Comparison of ENCODE assay signal across 8 cellular contexts in genomic region chr7:42237891-42238531, GRCh38. TPM values are rescaled to one million over a fixed set of nuclear protein-coding genes. Genes with fewer than 3 reads are reported as not detected.
DNase-seq lines count a peak whose midpoint lies in the region; ATAC-seq, FAIRE-seq and TF ChIP-seq lines count a peak whose summit lies in the region.

No MANE protein-coding gene starts in this region.

- peak overlapping the region; percentile 67 for H3K9ac ChIP-seq in IMR-90 (ENCODE audit: low read depth, low read length)

- peak overlapping the region; percentile 65; the same call in 1 of the 2 replicates for H3K14ac ChIP-seq in IMR-90 (replicated peaks; ENCODE audit: low read depth, low read length)

- H3K4me3 ChIP-seq in IMR-90 (ENCODE audit: insufficient read depth, low read depth, low read length) (peak overlapping the region; percentile 55), small intestine (ENCODE audit: low read depth in 1 of 2, low read length in 2 of 2) (peak overlapping the region; percentile 36 to 64)

- ATAC-seq in IMR-90 (ENCODE audit: low read depth) (peak; percentile 43), GM18907 (IDR thresholded peaks at IDR 0.05; ENCODE audit: unreplicated experiment) (no peak)

- no TSS peak for BruUV-seq in IMR-90 (replicated peaks; lab: Mats Ljungman, UMichigan)

- H3K27me3 Mint-ChIP-seq in CD14-positive monocyte (ENCODE audit: low read depth in 3 of 3) (peaks cover 70 to 84% (median 74%) of the 10 kb centered on the region in 3 donors), immature natural killer cell (ENCODE audit: low read depth in 3 of 3) (peaks cover 18 to 22% (median 20%) of the 10 kb centered on the region in 3 donors)

- intact Hi-C loops in CD14-positive monocyte (cut with micrococcal nuclease) (no loop called here), IMR-90 (cut with micrococcal nuclease) (loop anchor here (2.0 to 5.0 kb wide), 5 partner anchors 86 to 594 kb away; no protein-coding TSS in a partner anchor)

- H3K4me1 Mint-ChIP-seq in CD14-positive monocyte: peaks cover 15% of the 10 kb centered on the region
- peaks cover 16 to 21% of the 10 kb centered on the region in 2 donors for H3K4me1 Mint-ChIP-seq in immature natural killer cell

- H3K9me3 Mint-ChIP-seq in CD14-positive monocyte: peaks cover 0 to 14% (median 6%) of the 10 kb centered on the region in 7 donors
- H3K9me3 Mint-ChIP-seq in immature natural killer cell: no peaks in the 10 kb centered on the region

- peak overlapping the region; percentile 42 for H2BK5ac ChIP-seq in IMR-90 (ENCODE audit: low read depth, low read length, poor library complexity, severe bottlenecking)

- H3K36me3 Mint-ChIP-seq in CD14-positive monocyte: peaks cover 0 to 4% of the 10 kb centered on the region in 2 donors
- no peaks in the 10 kb centered on the region for H3K36me3 Mint-ChIP-seq in immature natural killer cell

- in situ Hi-C loops in IMR-90 (cut with MboI; ENCODE audit: low sequenced_read_pairs): loop anchor here (25.0 kb wide), 1 partner anchor 251 kb away; no protein-coding TSS in a partner anchor
- in situ Hi-C loops in T47D (cut with HindIII; ENCODE audit: low pct_unique_long_range_greater_than_20kb, low sequenced_read_pairs): no loop called here

- peak overlapping the region; percentile 13; the same call in 1 of the 2 replicates for H2BK20ac ChIP-seq in IMR-90 (ENCODE audit: low read depth, low read length)

- POLR2A ChIA-PET in IMR-90 (lab: Charles Lee; ENCODE audit: unreplicated experiment): no interaction called here

- H2AK5ac ChIP-seq in IMR-90 (ENCODE audit: low read depth, low read length): 0 out of 2 replicates have a peak overlapping the region, but pooled peaks have one; percentile 18

- peak overlapping the region; percentile 83 for H3K4me2 ChIP-seq in IMR-90 (ENCODE audit: low read depth, low read length)

- dilution Hi-C loops in IMR-90 (cut with HindIII; ENCODE audit: low sequenced_read_pairs, unreplicated experiment): no loop called here

- CTCF ChIA-PET in IMR-90 (lab: Yijun Ruan, JAX): interaction anchor here (0.9 kb wide), 1 partner anchor 9 kb away, joined by 3 read pairs; no protein-coding TSS in a partner anchor

- no peaks in the 10 kb centered on the region for H3K36me3 ChIP-seq in IMR-90 (ENCODE audit: control insufficient read depth, insufficient read depth, low read length)
- H3K36me3 ChIP-seq in small intestine (ENCODE audit: control insufficient read depth in 2 of 2, insufficient read depth in 2 of 2, low read length in 2 of 2): no peaks in the 10 kb centered on the region

- no peak for TF ChIP-seq RAD21 in IMR-90 (IDR thresholded peaks at IDR 0.05; ENCODE audit: low read length)

- H2BK120ac ChIP-seq in IMR-90 (ENCODE audit: low read depth, low read length): peak overlapping the region; percentile 52

- H3K23ac ChIP-seq in IMR-90 (ENCODE audit: low read depth, low read length): peak overlapping the region; percentile 22; the same call in 1 of the 2 replicates

- peaks cover 9% of the 10 kb centered on the region for H3K4me1 ChIP-seq in IMR-90 (ENCODE audit: control insufficient read depth, insufficient read depth, low read length)
- no peaks in the 10 kb centered on the region for H3K4me1 ChIP-seq in small intestine (ENCODE audit: control insufficient read depth in 2 of 2, insufficient read depth in 1 of 2, low read depth in 1 of 2, low read length in 1 of 2)

- peaks cover 10 to 18% of the 10 kb centered on the region in 2 experiments; a peak in 2 of 4 replicates for H3K79me1 ChIP-seq in IMR-90 (ENCODE audit: low read depth in 1 of 2, low read length in 2 of 2)

- TF ChIP-seq CTCF in CD14-positive monocyte (IDR thresholded peaks at IDR 0.05) (no peak), IMR-90 (conservative IDR thresholded peaks at IDR 0.05; ENCODE audit: low read depth, low read length) (no peak)

- DNase-seq in CD14-positive monocyte (ENCODE audit: low spot score): no peak
- DNase-seq in IMR-90: peak; percentile 51
- DNase-seq in T47D (ENCODE audit: low read depth in 1 of 2, low spot score in 1 of 2): peak; percentile 63 to 77
- peak; percentile 12 to 41 (median 14) for DNase-seq in immature natural killer cell
- no peak for DNase-seq in small intestine
- no peak for DNase-seq in stimulated activated naive CD4-positive, alpha-beta T cell treated with Interleukin-2 at 50 U/mL for 16 hours (lab: John Stamatoyannopoulos, UW)
- DNase-seq in DMS114 treated with DMSO at 0.1 percent for 48 hours (lab: John Stamatoyannopoulos, UW; ENCODE audit: unreplicated experiment): no peak

- peak overlapping the region; percentile 80 for H3K18ac ChIP-seq in IMR-90 (ENCODE audit: low read depth, low read length)

- FAIRE-seq in small intestine (lab: Jason Lieb, UNC): no peak

- no peak for TF ChIP-seq POLR2A in IMR-90 (IDR thresholded peaks at IDR 0.05; ENCODE audit: low read depth, low read length)

- peak overlapping the region; percentile 97 for H2AFZ ChIP-seq in IMR-90 (replicated peaks; ENCODE audit: low read length, poor library complexity)

- WGBS in IMR-90 (ENCODE audit: extremely low coverage in 2 of 2, insufficient read length in 1 of 2), 2 experiments: 0% methylated on average over 12 of the region's 54 CpGs; no CpG with 5 or more reads in 1 of the 2 experiments
- 3 to 14% (median 14%) methylated on average over 15 to 46 of the region's 54 CpGs for whole genome bisulfite sequencing in small intestine, 3 donors

- H3K27ac Mint-ChIP-seq in CD14-positive monocyte (peak overlapping the region in 2 of 7 donors; percentile 43 to 84), immature natural killer cell (peak overlapping the region in 5 of 6 donors; percentile 45 to 90 (median 56))

- H3K56ac ChIP-seq in IMR-90 (ENCODE audit: extremely low read depth, insufficient read depth, low read length): no peak overlapping the region

- peak overlapping the region; percentile 82 for H4K5ac ChIP-seq in IMR-90 (ENCODE audit: low read depth, low read length)

- H3K27me3 ChIP-seq in IMR-90 (ENCODE audit: control insufficient read depth, insufficient read depth, low read length): no peaks in the 10 kb centered on the region
- H3K27me3 ChIP-seq in small intestine (ENCODE audit: control insufficient read depth in 2 of 2, insufficient read depth in 2 of 2, low read length in 2 of 2): peaks cover 7 to 14% of the 10 kb centered on the region in 2 donors

- peaks cover 13% of the 10 kb centered on the region for H4K20me1 ChIP-seq in IMR-90 (ENCODE audit: insufficient read depth, low read length)

- H3K27ac ChIP-seq in IMR-90 (ENCODE audit: insufficient read depth, low read length) (peak overlapping the region; percentile 90), small intestine (ENCODE audit: low read depth in 1 of 2, low read length in 1 of 2) (peak overlapping the region; percentile 1 to 77)

- peak overlapping the region; percentile 25 for H2AK9ac ChIP-seq in IMR-90 (replicated peaks; ENCODE audit: low read depth, low read length, poor library complexity)

- H3K4me3 Mint-ChIP-seq in CD14-positive monocyte (peak overlapping the region; percentile 74 to 92), immature natural killer cell (peak overlapping the region; percentile 81 to 88 (median 86))

- peak overlapping the region; percentile 79 for H3K4ac ChIP-seq in IMR-90 (ENCODE audit: low read depth, low read length)

- no peaks in the 10 kb centered on the region for H3K9me3 ChIP-seq in IMR-90 (ENCODE audit: control insufficient read depth, insufficient read depth, low read length)
- no peaks in the 10 kb centered on the region for H3K9me3 ChIP-seq in small intestine (ENCODE audit: control insufficient read depth, low read depth)

- H4K91ac ChIP-seq in IMR-90 (ENCODE audit: insufficient read depth, low read depth, low read length): peak overlapping the region; percentile 72

- no peaks in the 10 kb centered on the region for H3K9me1 ChIP-seq in IMR-90 (ENCODE audit: insufficient read depth, low read length)

- peak overlapping the region; percentile 52; the same call in 1 of the 3 replicates for H2BK15ac ChIP-seq in IMR-90 (ENCODE audit: low read depth, low read length)

- peak overlapping the region; percentile 59 to 82 for H4K8ac ChIP-seq in IMR-90 (ENCODE audit: low read depth in 2 of 2, low read length in 2 of 2)

TF ChIP-seq in IMR-90, 13 proteins besides CTCF, POLR2A, EP300 and RAD21:
- TF ChIP-seq CEBPB (IDR thresholded peaks at IDR 0.05; ENCODE audit: low read depth, low read length) (no peak), MAFK (IDR thresholded peaks at IDR 0.05; ENCODE audit: low read depth, low read length) (no peak), MAZ (IDR thresholded peaks at IDR 0.05; ENCODE audit: borderline replicate concordance, low read depth, low read length) (peak; percentile 36; the same call in 1 of the 2 replicates), RCOR1 (IDR thresholded peaks at IDR 0.05; ENCODE audit: insufficient replicate concordance, low read length) (peak; percentile 11), NFE2L2 (IDR thresholded peaks at IDR 0.05; ENCODE audit: low read depth, low read length) (no peak), MXI1 (IDR thresholded peaks at IDR 0.05; ENCODE audit: borderline replicate concordance, low read depth, low read length) (0 out of 2 replicates have a peak, but pooled peaks have one; percentile 16)

RNA-seq across cellular contexts. Expression of gene GLI3, which starts 1.0 kb away (rescaled TPM):
- polyA plus RNA-seq in CD14-positive monocyte: not detected
- 1.3 and 1.7 TPM in 2 replicates for total RNA-seq in IMR-90 (2012; rRNA removed)
- polyA plus RNA-seq in IMR-90 (2012; rRNA removed): 3.9 TPM in 2 replicates
- polyA plus RNA-seq in IMR-90 (2012; cell fraction: cytosol; rRNA removed): 2.5 and 4.5 TPM in 2 replicates
- polyA plus RNA-seq in IMR-90 (2012; cell fraction: nucleus; rRNA removed; ENCODE audit: low replicate concordance): 5.9 and 9.0 TPM in 2 replicates
- polyA plus RNA-seq in immature natural killer cell: 1 to 10 TPM in 1 of 3 donors, under 1 TPM in 1, not detected in 1; 0.63 to 1.6 TPM
- 1 to 10 TPM in 1 of 3 donors, under 1 TPM in 1, not detected in 1; 0.54 to 1.8 TPM for polyA plus RNA-seq in small intestine

Comparison
In these comparisons a context has a peak if more than half of its experiments do, and no peak if none do; other contexts are left out.
1. DNase-seq: peak in IMR-90 (single experiment), T47D (2 of 2) and immature natural killer cell (3 of 3); none in CD14-positive monocyte (single experiment), small intestine (single experiment), stimulated activated naive CD4-positive, alpha-beta T cell treated with Interleukin-2 at 50 U/mL for 16 hours (single experiment) and DMS114 treated with DMSO at 0.1 percent for 48 hours (single experiment).